In the genomic region with DNA sequence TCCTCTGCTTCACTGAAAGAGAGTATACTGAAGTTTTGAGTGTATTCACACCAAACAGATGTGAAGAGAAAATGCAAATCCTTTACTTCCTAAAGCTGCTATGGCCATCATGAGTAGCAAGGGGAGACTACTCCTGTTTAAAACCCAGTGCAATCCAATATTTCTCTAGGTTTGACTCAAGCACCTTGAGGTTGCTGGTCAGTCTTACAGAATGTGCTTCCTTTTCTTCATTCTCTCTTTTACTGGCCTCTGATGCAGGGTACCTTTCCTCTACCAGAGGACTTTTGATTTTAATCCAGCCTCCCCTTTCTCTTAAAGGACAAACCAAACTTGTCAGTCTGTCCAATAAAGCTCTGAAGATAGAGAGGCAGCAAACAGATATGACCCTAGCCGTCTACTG, we compare ENCODE assay signal across 9 cellular contexts.
"Had no signal": no experiment of that assay in that cellular context is flagged by ENCODE, and none has a peak within 500 bp of the region (broad histone marks: within the 10 kb centered on the region; RNA-seq: fewer than 3 reads in every experiment).

No MANE protein-coding gene starts in this region.

- DNase-seq: IMR-90, KBM-7, KG1 had no signal

- H3K27ac ChIP-seq: HL-60, KMS-11 had no signal

- H3K4me3 Mint-ChIP-seq: IgD-negative memory B cell had no signal

- H3K27ac Mint-ChIP-seq: IgD-negative memory B cell had no signal

- FAIRE-seq: HepG2, HTR-8/SVneo, K562 had no signal

- H3K36me3 Mint-ChIP-seq: IgD-negative memory B cell had no signal

- H3K4me3 ChIP-seq: K562 had no signal

- H3K4me2 ChIP-seq: KMS-11 had no signal

- ATAC-seq: HepG2, K562 had no signal

- H3K27me3 Mint-ChIP-seq: IgD-negative memory B cell had no signal
